28 cellular contexts compared by ENCODE assay signal in the genomic region with DNA sequence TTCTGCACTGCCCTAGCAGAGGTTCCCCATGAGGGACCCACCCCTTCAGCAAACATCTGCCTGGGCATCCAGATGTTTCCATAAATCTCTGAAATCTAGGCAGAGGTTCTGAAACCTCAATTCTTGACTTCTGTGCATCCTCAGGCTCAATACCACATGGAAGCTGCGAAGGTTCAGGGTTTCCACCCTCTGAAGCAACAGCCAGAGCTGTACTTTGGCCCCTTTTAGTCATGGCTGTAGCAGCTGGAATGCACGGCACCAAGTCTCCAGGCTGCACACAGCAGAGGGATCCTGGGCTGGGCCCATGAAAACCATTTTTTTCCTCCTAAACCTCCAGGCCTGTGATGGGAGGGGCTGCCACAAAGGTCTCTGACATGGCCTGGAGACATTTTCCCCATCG.
"Had no signal": no experiment of that assay in that cellular context is flagged by ENCODE, and none has a peak within 500 bp of the region (broad histone marks: within the 10 kb centered on the region; RNA-seq: fewer than 3 reads in every experiment).

No MANE protein-coding gene starts in this region.

- H2AFZ ChIP-seq: neural progenitor cell had no signal

- H3K36me3 ChIP-seq: neural progenitor cell, neutrophil, pancreas, prostate gland, spleen, suprapubic skin, tibial artery, transverse colon, upper lobe of right lung, uterus had no signal

- H3K4me1 ChIP-seq: pancreas, prostate gland, spleen, suprapubic skin, testis, transverse colon, upper lobe of right lung, uterus had no signal

- ATAC-seq: naive thymus-derived CD4-positive, alpha-beta T cell; natural killer cell; pancreas; right cardiac atrium; sciatic nerve; stimulated activated memory B cell treated with anti-CD40 and anti-IgM and Interleukin-4, amounts not matched to agents 10 μg/mL and 1 μg/mL and 100 μg/mL, for 72 hours; stimulated activated naive CD8-positive, alpha-beta T cell treated with anti-CD3 and anti-CD28 coated beads, Interleukin-15, amount 100 ng/mL, for 72 hours; stimulated activated naive CD8-positive, alpha-beta T cell treated with anti-CD3 and anti-CD28 coated beads, Interleukin-15, Interleukin-2, amounts not matched to agents 100 U/mL and 50 U/mL, for 24 hours; upper lobe of right lung had no signal

- H3K9ac ChIP-seq: neural progenitor cell had no signal

- H3K27ac ChIP-seq: neural progenitor cell, neutrophil, pancreas, prostate gland, skin epidermis, spleen, suprapubic skin, testis, tibial artery, transverse colon, upper lobe of right lung, uterus had no signal

- H3K27me3 ChIP-seq: neural progenitor cell, neutrophil, pancreas, spleen, suprapubic skin, testis, tibial artery, transverse colon, upper lobe of right lung, uterus had no signal

- H3K9me3 ChIP-seq: neutrophil, pancreas, prostate gland, suprapubic skin, testis, tibial artery, transverse colon, upper lobe of right lung, uterus had no signal

- H3K4me3 ChIP-seq: neural progenitor cell, pancreas, prostate gland, skin epidermis, smooth muscle cell, spleen, suprapubic skin, testis, tibial artery, transverse colon, upper lobe of right lung, uterus had no signal

- H3K4me2 ChIP-seq: neural progenitor cell, smooth muscle cell had no signal

- DNase-seq: naive thymus-derived CD4-positive, alpha-beta T cell; natural killer cell; nucleus accumbens; pancreas; right cardiac atrium; spleen; stimulated activated CD4-positive, alpha-beta T cell treated with anti-CD3 and anti-CD28 coated beads, Interleukin-12 subunit alpha, Interleukin-12 subunit beta, amount 100 ng/mL, for 4 hours; stimulated activated CD4-positive, alpha-beta T cell treated with anti-CD3 and anti-CD28 coated beads, Interleukin-1b, Interleukin-23, amount 100 ng/mL, for 48 hours; stimulated activated CD4-positive, alpha-beta T cell treated with anti-CD3 and anti-CD28 coated beads, Interleukin-4, amount 100 ng/mL, for 1 hour; stimulated activated CD4-positive, alpha-beta T cell treated with anti-CD3 and anti-CD28 coated beads, Interleukin-4, amount 100 ng/mL, for 4 hours; stimulated activated CD8-positive, alpha-beta memory T cell treated with anti-CD3 and anti-CD28 coated beads, Interleukin-4, amount 100 ng/mL, for 48 hours; stimulated activated naive CD4-positive, alpha-beta T cell; stimulated activated naive CD8-positive, alpha-beta T cell treated with anti-CD3 and anti-CD28 coated beads, Interleukin-15, amount 100 ng/mL, for 72 hours; stimulated activated naive CD8-positive, alpha-beta T cell treated with anti-CD3 and anti-CD28 coated beads, Interleukin-15, Interleukin-2, amounts not matched to agents 100 U/mL and 50 U/mL, for 24 hours; substantia nigra; testis; tibial artery; transverse colon; upper lobe of right lung; uterus had no signal
